11 cellular contexts compared by ENCODE assay signal in genomic region chr20:5848711-5849505, GRCh38.
DNase-seq lines count a peak whose midpoint lies in the region; ATAC-seq and TF ChIP-seq lines count a peak whose summit lies in the region.
"Had no signal": no experiment of that assay in that cellular context is flagged by ENCODE, and none has a peak within 500 bp of the region (broad histone marks: within the 10 kb centered on the region; RNA-seq: fewer than 3 reads in every experiment).

No MANE protein-coding gene starts in this region.

- DNase-seq in DMS53 treated with DMSO at 0.1 percent for 48 hours (lab: John Stamatoyannopoulos, UW; ENCODE audit: unreplicated experiment) (peak; percentile 63), M059J (ENCODE audit: low read depth) (peak; percentile 92), mammary epithelial cell (peak; percentile 54), lung microvascular endothelial cell (ENCODE audit: low read depth in 2 of 2) (peak; percentile 52 to 83), sigmoid colon (no peak)
- no peak for DNase-seq in stimulated activated CD4-positive, alpha-beta T cell treated with anti-CD3 and anti-CD28 coated beads, Interleukin-4, amount 100 ng/mL, for 1 hour
- DNase-seq: activated CD8-positive, alpha-beta memory T cell treated with anti-CD3 and anti-CD28 coated beads, Interleukin-2, amount 50 U/mL, for 48 hours; naive B cell; PC-9 had no signal

- H3K27ac ChIP-seq in mammary epithelial cell (ENCODE audit: insufficient read depth, low read depth, low read length) (no peak overlapping the region), sigmoid colon (peak overlapping the region in 1 of 4 donors; percentile 50)
- H3K27ac ChIP-seq: PC-9 had no signal

- H3K9me3 ChIP-seq in mammary epithelial cell (replicated peaks; ENCODE audit: insufficient read depth, low read length) (no peaks in the 10 kb centered on the region), sigmoid colon (no peaks in the 10 kb centered on the region)

- CTCF ChIA-PET in mammary epithelial cell (lab: Charles Lee; ENCODE audit: low non-redundant PET), result no interaction called here

- peak overlapping the region; percentile 9 for H3K4me2 ChIP-seq in mammary epithelial cell (ENCODE audit: insufficient read depth, low read depth, low read length)
- H3K4me2 ChIP-seq: PC-9 had no signal

- H3K36me3 ChIP-seq in mammary epithelial cell (ENCODE audit: insufficient read depth, low read length), result no peaks in the 10 kb centered on the region
- no peaks in the 10 kb centered on the region for H3K36me3 ChIP-seq in sigmoid colon

- dilution Hi-C loops in mammary epithelial cell (cut with HindIII; ENCODE audit: low sequenced_read_pairs), result no loop called here

- no peak overlapping the region for H3K4me3 ChIP-seq in mammary epithelial cell (replicated peaks in 1 of 3; ENCODE audit: insufficient read depth in 1 of 3, low read depth in 2 of 3, low read length in 3 of 3)
- no peak overlapping the region for H3K4me3 ChIP-seq in sigmoid colon
- H3K4me3 ChIP-seq: PC-9 had no signal

- no TSS peak for BruUV-seq in mammary epithelial cell (replicated peaks; lab: Mats Ljungman, UMichigan)

- ATAC-seq in GM19455 (IDR thresholded peaks at IDR 0.05; ENCODE audit: unreplicated experiment) (no peak), GM21737 (IDR thresholded peaks at IDR 0.05; ENCODE audit: unreplicated experiment) (no peak)

- H3K27me3 ChIP-seq in mammary epithelial cell (ENCODE audit: insufficient read depth, low read length), result no peaks in the 10 kb centered on the region
- no peaks in the 10 kb centered on the region for H3K27me3 ChIP-seq in sigmoid colon

- H3K79me2 ChIP-seq in mammary epithelial cell (ENCODE audit: insufficient read depth, low read length), result no peaks in the 10 kb centered on the region

- H3K4me1 ChIP-seq in mammary epithelial cell (ENCODE audit: insufficient read depth, low read length) (peaks cover 15% of the 10 kb centered on the region), sigmoid colon (peaks cover 0 to 10% (median 5%) of the 10 kb centered on the region in 4 donors)

- H2AFZ ChIP-seq in mammary epithelial cell (ENCODE audit: low read depth, low read length), result peak overlapping the region; percentile 74
- H2AFZ ChIP-seq: PC-9 had no signal

- H3K9ac ChIP-seq in mammary epithelial cell (ENCODE audit: insufficient read depth, low read length), result no peak overlapping the region

- in situ Hi-C loops in mammary epithelial cell (cut with MboI; ENCODE audit: low sequenced_read_pairs in 2 of 2), result no loop called here

- TF ChIP-seq POLR2A in sigmoid colon (IDR thresholded peaks at IDR 0.05), result no peak

- H4K20me1 ChIP-seq in mammary epithelial cell (ENCODE audit: insufficient read depth, low read length), result no peaks in the 10 kb centered on the region

- TF ChIP-seq CTCF in mammary epithelial cell (conservative IDR thresholded peaks at IDR 0.05 in 1 of 2, IDR thresholded peaks at IDR 0.05 in 1 of 2; ENCODE audit: extremely low read depth in 1 of 2, insufficient read depth in 1 of 2, low read depth in 1 of 2, low read length in 2 of 2) (no peak), sigmoid colon (IDR thresholded peaks at IDR 0.05) (no peak)

- intact Hi-C loops in mammary epithelial cell (cut with micrococcal nuclease), result no loop called here
- intact Hi-C loops in sigmoid colon (cut with DNase I), result no loop called here

- TF ChIP-seq EP300 in sigmoid colon (IDR thresholded peaks at IDR 0.05), result no peak

- WGBS in mammary epithelial cell (ENCODE audit: low coverage, missing lambda C conversion rate), result 45% methylated on average over 11 of the region's 11 CpGs
- WGBS in sigmoid colon, 2 donors, result 57 to 78% methylated on average over 11 of the region's 11 CpGs

Comparison
In these comparisons a context has a peak if more than half of its experiments do, and no peak if none do; other contexts are left out.
1. DNase-seq: peak in DMS53 treated with DMSO at 0.1 percent for 48 hours (single experiment), M059J (single experiment), mammary epithelial cell (single experiment) and lung microvascular endothelial cell (2 of 2); none in stimulated activated CD4-positive, alpha-beta T cell treated with anti-CD3 and anti-CD28 coated beads, Interleukin-4, amount 100 ng/mL, for 1 hour (single experiment) and sigmoid colon (single experiment).